In genomic region chr10:92695679-92696605, GRCh38 we compare ENCODE assay signal across 13 cellular contexts. TPM values are rescaled to one million over a fixed set of nuclear protein-coding genes. Genes with fewer than 3 reads are reported as not detected.
A peak's percentile ranks its signal among the peaks of the same experiment; 100 is the strongest.
DNase-seq lines count a peak whose midpoint lies in the region; ATAC-seq, FAIRE-seq and TF ChIP-seq lines count a peak whose summit lies in the region.
"Had no signal": no experiment of that assay in that cellular context is flagged by ENCODE, and none has a peak within 500 bp of the region (broad histone marks: within the 10 kb centered on the region; RNA-seq: fewer than 3 reads in every experiment).

No MANE protein-coding gene starts in this region.

- DNase-seq in A172 (ENCODE audit: low spot score) (peak; percentile 41), endothelial cell of umbilical vein (ENCODE audit: low read depth, low spot score) (peak; percentile 51), mesothelial cell of epicardium (ENCODE audit: low spot score in 2 of 2, unreplicated experiment in 2 of 2) (peak in 1 of 2 experiments; percentile 43), RKO (ENCODE audit: low spot score) (no peak), medulla oblongata (ENCODE audit: extremely low spot score) (no peak)
- DNase-seq in effector memory CD4-positive, alpha-beta T cell = no peak
- DNase-seq: caudate nucleus; stimulated activated CD4-positive, alpha-beta T cell treated with anti-CD3 and anti-CD28 coated beads, Interleukin-4, amount 100 ng/mL, for 24 hours had no signal

- H3K4me3 ChIP-seq in HUES6 (ENCODE audit: low read depth, low read length) (peak overlapping the region; percentile 63), endothelial cell of umbilical vein (replicated peaks in 1 of 3; ENCODE audit: insufficient read depth in 1 of 3, low read depth in 1 of 3, low read length in 3 of 3) (peak overlapping the region in 2 of 3 experiments; percentile 25 to 50)
- no peak overlapping the region for H3K4me3 ChIP-seq in effector memory CD4-positive, alpha-beta T cell (ENCODE audit: insufficient read depth, low read depth, low read length, poor library complexity, severe bottlenecking)
- H3K4me3 ChIP-seq: BLaER1, left lung had no signal

- no TSS peak for BruUV-seq in endothelial cell of umbilical vein (replicated peaks; lab: Mats Ljungman, UMichigan)

- no peak for FAIRE-seq in endothelial cell of umbilical vein (lab: Jason Lieb, UNC)
- FAIRE-seq: GM12892 had no signal

- peak overlapping the region; percentile 33 for H3K4me3 Mint-ChIP-seq in mesothelial cell of epicardium

- H3K27ac Mint-ChIP-seq in mesothelial cell of epicardium = no peak overlapping the region

- peak overlapping the region; percentile 100 for H3K4me2 ChIP-seq in endothelial cell of umbilical vein (ENCODE audit: insufficient read depth, low read length)
- H3K4me2 ChIP-seq: BLaER1 had no signal

- no peak for TF ChIP-seq CTCF in endothelial cell of umbilical vein (IDR thresholded peaks at IDR 0.05; ENCODE audit: extremely low read depth in 1 of 2, insufficient read depth in 1 of 2, low read depth in 1 of 2, low read length in 2 of 2)
- TF ChIP-seq CTCF in mesothelial cell of epicardium (IDR thresholded peaks at IDR 0.05; ENCODE audit: unreplicated experiment) = no peak

- H3K36me3 ChIP-seq in HUES6 (ENCODE audit: control insufficient read depth, insufficient read depth, low read length) (no peaks in the 10 kb centered on the region), endothelial cell of umbilical vein (ENCODE audit: control insufficient read depth in 2 of 2, extremely low read depth in 1 of 2, insufficient read depth in 2 of 2, low read length in 2 of 2) (peaks cover 2 to 29% of the 10 kb centered on the region in 2 experiments)
- H3K36me3 ChIP-seq in effector memory CD4-positive, alpha-beta T cell (ENCODE audit: control insufficient read depth, insufficient read depth, low read length) = no peaks in the 10 kb centered on the region

- no peak for ATAC-seq in HG03521 (IDR thresholded peaks at IDR 0.05; ENCODE audit: unreplicated experiment)
- ATAC-seq: left lung had no signal

- H3K27ac ChIP-seq in HUES6 (ENCODE audit: low read depth, low read length) = no peak overlapping the region
- peak overlapping the region; percentile 71 for H3K27ac ChIP-seq in endothelial cell of umbilical vein (ENCODE audit: insufficient read depth, low read depth, low read length)
- no peak overlapping the region for H3K27ac ChIP-seq in effector memory CD4-positive, alpha-beta T cell (ENCODE audit: insufficient read depth, low read length, poor library complexity, severe bottlenecking)
- H3K27ac ChIP-seq: BLaER1, left lung had no signal

- no peaks in the 10 kb centered on the region for H3K9me3 ChIP-seq in HUES6 (ENCODE audit: control insufficient read depth, insufficient read depth, low read depth, low read length)
- H3K9me3 ChIP-seq in endothelial cell of umbilical vein (replicated peaks; ENCODE audit: control insufficient read depth, insufficient read depth, low read length) = no peaks in the 10 kb centered on the region
- H3K9me3 ChIP-seq in effector memory CD4-positive, alpha-beta T cell (ENCODE audit: control insufficient read depth, low read length) = no peaks in the 10 kb centered on the region
- H3K9me3 ChIP-seq: BLaER1, left lung had no signal

- POLR2A ChIA-PET in endothelial cell of umbilical vein (lab: Charles Lee) = no interaction called here

- peaks cover 97% of the 10 kb centered on the region for H3K27me3 Mint-ChIP-seq in mesothelial cell of epicardium (ENCODE audit: low read depth)

- dilution Hi-C loops in endothelial cell of umbilical vein (cut with MboI; ENCODE audit: extremely low pct_ligation_motif_present, low sequenced_read_pairs) = no loop called here

- H2AFZ ChIP-seq in endothelial cell of umbilical vein (ENCODE audit: low read depth, low read length) = no peak overlapping the region

- intact Hi-C loops in endothelial cell of umbilical vein (cut with micrococcal nuclease) = no loop called here

- peaks cover 32% of the 10 kb centered on the region for H3K4me1 Mint-ChIP-seq in mesothelial cell of epicardium

- CTCF ChIA-PET in endothelial cell of umbilical vein (lab: Charles Lee) = interaction anchor here (0.6 to 1.0 kb wide), 3 partner anchors 55 to 126 kb away, joined by 3 read pairs; no protein-coding TSS in a partner anchor

- H3K4me1 ChIP-seq in HUES6 (ENCODE audit: control insufficient read depth, insufficient read depth, low read length) (peaks cover 26% of the 10 kb centered on the region), endothelial cell of umbilical vein (ENCODE audit: control insufficient read depth, extremely low read depth, insufficient read depth, low read length) (peaks cover 65% of the 10 kb centered on the region)
- peaks cover 28% of the 10 kb centered on the region for H3K4me1 ChIP-seq in effector memory CD4-positive, alpha-beta T cell (ENCODE audit: control insufficient read depth, insufficient read depth, low read length, poor library complexity, severe bottlenecking)

- H3K9me3 Mint-ChIP-seq in mesothelial cell of epicardium = no peaks in the 10 kb centered on the region

- TF ChIP-seq POLR2A in endothelial cell of umbilical vein (IDR thresholded peaks at IDR 0.05; ENCODE audit: low read depth, low read length) = no peak

- no peaks in the 10 kb centered on the region for H4K20me1 ChIP-seq in endothelial cell of umbilical vein (replicated peaks; ENCODE audit: control insufficient read depth, extremely low read depth, insufficient read depth, low read length)

- H3K27me3 ChIP-seq in HUES6 (ENCODE audit: control insufficient read depth, insufficient read depth, low read length) (peaks cover 97% of the 10 kb centered on the region), endothelial cell of umbilical vein (ENCODE audit: control insufficient read depth in 2 of 2, insufficient read depth in 2 of 2, low read length in 2 of 2) (no peaks in the 10 kb centered on the region)
- H3K27me3 ChIP-seq in effector memory CD4-positive, alpha-beta T cell (replicated peaks; ENCODE audit: control insufficient read depth, insufficient read depth, low read length, poor library complexity, severe bottlenecking) = peaks cover 23% of the 10 kb centered on the region

- peaks cover 38% of the 10 kb centered on the region for H3K79me2 ChIP-seq in endothelial cell of umbilical vein (ENCODE audit: control insufficient read depth, insufficient read depth, low read length)

- no peaks in the 10 kb centered on the region for H3K36me3 Mint-ChIP-seq in mesothelial cell of epicardium

- peak overlapping the region; percentile 34 for H3K9ac ChIP-seq in HUES6 (ENCODE audit: low read length)
- H3K9ac ChIP-seq in endothelial cell of umbilical vein (replicated peaks; ENCODE audit: extremely low read depth, insufficient read depth, low read length) = peak overlapping the region; percentile 46
- H3K9ac ChIP-seq: BLaER1 had no signal

- H3K9me1 ChIP-seq in endothelial cell of umbilical vein (replicated peaks; ENCODE audit: control insufficient read depth, extremely low read depth, insufficient read depth, low read length) = no peaks in the 10 kb centered on the region

TF ChIP-seq in endothelial cell of umbilical vein, 7 proteins besides CTCF, POLR2A, EP300 and RAD21:
- no peak for TF ChIP-seq JUN (IDR thresholded peaks at IDR 0.05; ENCODE audit: borderline replicate concordance, insufficient read depth, insufficient read length, low read depth)
- peak; percentile 37 for TF ChIP-seq FOS (IDR thresholded peaks at IDR 0.05; ENCODE audit: borderline replicate concordance, insufficient read depth, low read length)
- peak; percentile 52 for TF ChIP-seq POLR2AphosphoS5 (IDR thresholded peaks at IDR 0.05; ENCODE audit: insufficient read depth, low read depth, low read length)

RNA-seq across cellular contexts. Expression of gene HHEX, which starts 6.2 kb away (rescaled TPM):
- not detected in 2 replicates for total RNA-seq in A172 (2014; rRNA removed; shearing (Covaris generic))
- total RNA-seq in endothelial cell of umbilical vein (109 and 110 TPM in 2 replicates), mesothelial cell of epicardium (0.13 to 0.31 TPM in 2 of 3 replicates, not detected in the other)
- 71.6 and 81.0 TPM in 2 replicates for polyA plus RNA-seq in endothelial cell of umbilical vein
- 51.0 and 65.0 TPM in 2 replicates for polyA plus RNA-seq in endothelial cell of umbilical vein (2011; cell fraction: cytosol; rRNA removed)
- 164 and 236 TPM in 2 replicates for polyA plus RNA-seq in endothelial cell of umbilical vein (2011; cell fraction: nucleus; rRNA removed)
- polyA plus RNA-seq in endothelial cell of umbilical vein (2012) = 93.4 and 105 TPM in 2 replicates
- 87.6 and 102 TPM in 2 replicates for polyA minus RNA-seq in endothelial cell of umbilical vein
- polyA minus RNA-seq in endothelial cell of umbilical vein (2011; cell fraction: cytosol; rRNA and poly(A)+ RNA removed) = 4.6 TPM
- 48.7 and 62.1 TPM in 2 replicates for polyA minus RNA-seq in endothelial cell of umbilical vein (2011; cell fraction: nucleus; rRNA and poly(A)+ RNA removed)

Comparison
In these comparisons a context has a peak if more than half of its experiments do, and no peak if none do; other contexts are left out.
1. DNase-seq: peak in A172 (single experiment) and endothelial cell of umbilical vein (single experiment); none in effector memory CD4-positive, alpha-beta T cell (0 of 3), RKO (single experiment) and medulla oblongata (single experiment).
2. RNA of gene HHEX, which starts 6.2 kb away (total RNA-seq): 109 to 110 TPM in endothelial cell of umbilical vein; 0.13 to 0.31 TPM in mesothelial cell of epicardium and not detected in A172; every median in the first group is over 10 times any median in the second.